Comparison of ENCODE assay signal across 1 cellular context in genomic region chr14:24146978-24147760, GRCh38.
TF ChIP-seq lines count a peak whose summit lies in the region.

Gene RNF31, plus strand, starts transcription at chr14:24147498. Its CDS starts 201 bp downstream, at chr14:24147699.

TF ChIP-seq in HepG2, 621 proteins besides CTCF, POLR2A, EP300 and RAD21 (continued from another document and continues in another):
- no peak; the same call in 1 of the 2 replicates for TF ChIP-seq HOMEZ (CRISPR knock-in tag; IDR thresholded peaks at IDR 0.05; ENCODE audit: low read depth)
- TF ChIP-seq TCF7L2 (IDR thresholded peaks at IDR 0.05; ENCODE audit: low read depth, low read length) = no peak
- TF ChIP-seq TGIF2 (CRISPR knock-in tag; IDR thresholded peaks at IDR 0.05) = no peak
- peak; percentile 87 for TF ChIP-seq NFYC (CRISPR knock-in tag; IDR thresholded peaks at IDR 0.05)
- TF ChIP-seq ZNF713 (CRISPR knock-in tag; IDR thresholded peaks at IDR 0.05) = peak; percentile 75; the same call in 1 of the 2 replicates
- no peak for TF ChIP-seq RERE (CRISPR knock-in tag; IDR thresholded peaks at IDR 0.05; ENCODE audit: low read depth)
- peak; percentile 39 for TF ChIP-seq IKZF4 (CRISPR knock-in tag; IDR thresholded peaks at IDR 0.05; ENCODE audit: borderline replicate concordance, low read depth, not compliant biosample characterization)
- no peak for TF ChIP-seq ZNF878 (CRISPR knock-in tag; IDR thresholded peaks at IDR 0.05)
- TF ChIP-seq ZBTB1 (CRISPR knock-in tag; IDR thresholded peaks at IDR 0.05; ENCODE audit: borderline replicate concordance) = no peak
- TF ChIP-seq MXD1 (CRISPR knock-in tag; IDR thresholded peaks at IDR 0.05) = no peak; the same call in 1 of the 2 replicates
- TF ChIP-seq ZC3H4 (CRISPR knock-in tag; IDR thresholded peaks at IDR 0.05; ENCODE audit: borderline replicate concordance) = no peak
- peak; percentile 53; the same call in 1 of the 2 replicates for TF ChIP-seq CREM (IDR thresholded peaks at IDR 0.05)
- TF ChIP-seq CREM (CRISPR knock-in tag; IDR thresholded peaks at IDR 0.05) = no peak
- TF ChIP-seq HMGXB3 (CRISPR knock-in tag; IDR thresholded peaks at IDR 0.05; ENCODE audit: borderline replicate concordance) = no peak
- TF ChIP-seq JUN (CRISPR knock-in tag; IDR thresholded peaks at IDR 0.05) = no peak; the same call in none of the 2 replicates
- TF ChIP-seq FOXA1 (IDR thresholded peaks at IDR 0.05) = no peak
- TF ChIP-seq FOXA1 (CRISPR knock-in tag; IDR thresholded peaks at IDR 0.05) = no peak
- TF ChIP-seq EEA1 (CRISPR knock-in tag; IDR thresholded peaks at IDR 0.05; ENCODE audit: borderline replicate concordance) = peak; percentile 72; the same call in 1 of the 2 replicates
- TF ChIP-seq FLYWCH1 (CRISPR knock-in tag; IDR thresholded peaks at IDR 0.05) = no peak
- TF ChIP-seq ZNF276 (CRISPR knock-in tag; IDR thresholded peaks at IDR 0.05; ENCODE audit: low read depth) = 0 out of 2 replicates have a peak, but pooled peaks have one; percentile 52
- TF ChIP-seq ZNF121 (CRISPR knock-in tag; IDR thresholded peaks at IDR 0.05) = no peak
- peak; percentile 89; the same call in 1 of the 2 replicates for TF ChIP-seq ZSCAN20 (CRISPR knock-in tag; IDR thresholded peaks at IDR 0.05; ENCODE audit: borderline replicate concordance)
- TF ChIP-seq MLLT10 (CRISPR knock-in tag; IDR thresholded peaks at IDR 0.05) = 0 out of 2 replicates have a peak, but pooled peaks have one; percentile 33
- peak; percentile 76 for TF ChIP-seq ZNF687 (CRISPR knock-in tag; IDR thresholded peaks at IDR 0.05)
- TF ChIP-seq ZNF296 (CRISPR knock-in tag; conservative IDR thresholded peaks at IDR 0.05) = no peak
- no peak for TF ChIP-seq SRSF4 (IDR thresholded peaks at IDR 0.05; ENCODE audit: low read depth, low read length, poor library complexity, severe bottlenecking)
- TF ChIP-seq TEF (CRISPR knock-in tag; IDR thresholded peaks at IDR 0.05) = peak; percentile 45; the same call in 1 of the 2 replicates
- TF ChIP-seq YY1 (IDR thresholded peaks at IDR 0.05; ENCODE audit: insufficient read depth, insufficient replicate concordance, low read depth, low read length) = no peak
- peak; percentile 58 for TF ChIP-seq KMT2A (CRISPR knock-in tag; IDR thresholded peaks at IDR 0.05)
- peak; percentile 86; the same call in 1 of the 2 replicates for TF ChIP-seq STAT5B (CRISPR knock-in tag; IDR thresholded peaks at IDR 0.05)
- TF ChIP-seq NR2C2 (CRISPR knock-in tag; IDR thresholded peaks at IDR 0.05; ENCODE audit: borderline replicate concordance) = peak; percentile 97
- no peak; the same call in 1 of the 2 replicates for TF ChIP-seq KDM1A (CRISPR knock-in tag; IDR thresholded peaks at IDR 0.05)
- no peak; the same call in none of the 2 replicates for TF ChIP-seq NFKB2 (CRISPR knock-in tag; IDR thresholded peaks at IDR 0.05; ENCODE audit: borderline replicate concordance)
- TF ChIP-seq RBM39 (IDR thresholded peaks at IDR 0.05; ENCODE audit: low read depth, low read length, poor library complexity, severe bottlenecking) = peak; percentile 94
- peak; percentile 3 for TF ChIP-seq ZNF281 (CRISPR knock-in tag; IDR thresholded peaks at IDR 0.05; ENCODE audit: borderline replicate concordance)
- 0 out of 2 replicates have a peak, but pooled peaks have one; percentile 42 for TF ChIP-seq ZNF552 (CRISPR knock-in tag; IDR thresholded peaks at IDR 0.05; ENCODE audit: borderline replicate concordance)
- 0 out of 2 replicates have a peak, but pooled peaks have one; percentile 44 for TF ChIP-seq KDM4B (CRISPR knock-in tag; IDR thresholded peaks at IDR 0.05)
- no peak for TF ChIP-seq AGO1 (IDR thresholded peaks at IDR 0.05; ENCODE audit: low read depth, low read length, poor library complexity, severe bottlenecking)
